In the genomic region with DNA sequence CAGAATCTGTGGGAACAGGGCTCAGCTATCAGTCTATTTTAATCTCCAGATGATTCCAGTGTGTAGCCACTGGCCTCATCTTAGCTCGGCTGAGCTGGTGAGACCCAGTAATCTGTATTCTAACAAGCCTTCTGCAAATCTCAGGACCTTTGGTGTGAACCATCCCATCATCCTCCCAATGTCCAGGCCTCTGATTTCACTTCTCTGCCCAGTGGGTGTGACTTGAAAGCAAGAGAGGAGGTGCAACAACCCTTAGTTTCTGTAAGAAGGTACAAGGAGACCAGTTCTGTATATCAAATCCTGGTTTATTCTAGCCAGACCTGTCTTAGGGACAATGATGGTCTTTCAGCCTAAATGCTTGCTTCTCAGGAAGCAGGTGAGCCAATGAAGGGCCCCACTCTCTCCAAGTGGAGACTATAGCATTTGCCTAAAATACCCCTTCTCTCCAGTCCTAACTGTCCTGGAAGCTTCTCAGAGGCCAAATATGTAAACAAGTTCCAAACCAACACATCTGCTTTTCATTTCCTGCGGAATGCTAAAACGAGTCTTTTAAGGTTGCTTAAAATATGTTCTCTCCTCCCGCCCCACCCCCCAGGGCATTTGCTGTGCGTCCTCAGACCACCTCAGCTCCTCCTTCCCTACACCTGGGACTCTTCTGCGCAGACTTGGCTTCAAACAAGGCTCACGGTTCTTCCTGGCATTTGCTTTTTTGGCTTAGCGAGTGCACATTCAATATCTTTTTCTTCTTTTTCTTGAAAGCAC, we compare ENCODE assay signal across 10 cellular contexts.
DNase-seq lines count a peak whose midpoint lies in the region; ATAC-seq and TF ChIP-seq lines count a peak whose summit lies in the region.
"Had no signal": no experiment of that assay in that cellular context is flagged by ENCODE, and none has a peak within 500 bp of the region (broad histone marks: within the 10 kb centered on the region; RNA-seq: fewer than 3 reads in every experiment).

No MANE protein-coding gene starts in this region.

- ATAC-seq in GM18511 (IDR thresholded peaks at IDR 0.05; ENCODE audit: unreplicated experiment): no peak
- ATAC-seq: HepG2 had no signal

- in situ Hi-C loops in mammary epithelial cell (cut with MboI; ENCODE audit: low sequenced_read_pairs in 2 of 2): no loop called here

- H3K79me2 ChIP-seq in ACC112 (ENCODE audit: control insufficient read depth, insufficient read depth, low read length, unreplicated experiment) (no peaks in the 10 kb centered on the region), mammary epithelial cell (ENCODE audit: insufficient read depth, low read length) (no peaks in the 10 kb centered on the region)

- peaks cover 35% of the 10 kb centered on the region for H3K4me1 ChIP-seq in ACC112 (ENCODE audit: control insufficient read depth, insufficient read depth, low read length, unreplicated experiment)
- peaks cover 20% of the 10 kb centered on the region for H3K4me1 ChIP-seq in mammary epithelial cell (ENCODE audit: insufficient read depth, low read length)

- H3K27me3 ChIP-seq in ACC112 (ENCODE audit: insufficient read depth, low read length) (no peaks in the 10 kb centered on the region), mammary epithelial cell (ENCODE audit: insufficient read depth, low read length) (no peaks in the 10 kb centered on the region)

- H2AFZ ChIP-seq in ACC112 (ENCODE audit: low read length, unreplicated experiment): peak overlapping the region; percentile 87
- H2AFZ ChIP-seq in mammary epithelial cell (ENCODE audit: low read depth, low read length): peak overlapping the region; percentile 29

- no peak overlapping the region for H3K27ac ChIP-seq in ACC112 (ENCODE audit: low read depth, low read length)
- no peak overlapping the region for H3K27ac ChIP-seq in mammary epithelial cell (ENCODE audit: insufficient read depth, low read depth, low read length)

- H3K9ac ChIP-seq in mammary epithelial cell (ENCODE audit: insufficient read depth, low read length): no peak overlapping the region

- H4K20me1 ChIP-seq in mammary epithelial cell (ENCODE audit: insufficient read depth, low read length): no peaks in the 10 kb centered on the region

- H3K4me3 Mint-ChIP-seq in HFFc6: peak overlapping the region; percentile 59
- H3K4me3 Mint-ChIP-seq: immature natural killer cell had no signal

- CTCF ChIA-PET in mammary epithelial cell (lab: Charles Lee; ENCODE audit: low non-redundant PET): no interaction called here

- no peaks in the 10 kb centered on the region for H3K9me3 ChIP-seq in mammary epithelial cell (replicated peaks; ENCODE audit: insufficient read depth, low read length)

- WGBS in mammary epithelial cell (ENCODE audit: low coverage, missing lambda C conversion rate): 37% methylated on average over 7 of the region's 8 CpGs

- peak overlapping the region; percentile 86 for H3K27ac Mint-ChIP-seq in HFFc6
- H3K27ac Mint-ChIP-seq: immature natural killer cell had no signal

- H3K4me2 ChIP-seq in mammary epithelial cell (ENCODE audit: insufficient read depth, low read depth, low read length): no peak overlapping the region

- no peaks in the 10 kb centered on the region for H3K36me3 Mint-ChIP-seq in HFFc6 (ENCODE audit: low read depth)
- H3K36me3 Mint-ChIP-seq: immature natural killer cell had no signal

- H3K9me3 Mint-ChIP-seq in HFFc6: no peaks in the 10 kb centered on the region
- H3K9me3 Mint-ChIP-seq: immature natural killer cell had no signal

- DNase-seq in HFFc6: peak; percentile 75
- no peak for DNase-seq in mammary epithelial cell
- peak; percentile 31 for DNase-seq in mucosa of gallbladder (ENCODE audit: low spot score)
- no peak for DNase-seq in NCI-H345 treated with DMSO at 0.1 percent for 48 hours (lab: John Stamatoyannopoulos, UW; ENCODE audit: unreplicated experiment)
- no peak for DNase-seq in COR-L47 (lab: John Stamatoyannopoulos, UW)
- DNase-seq in C1 segment of cervical spinal cord (lab: John Stamatoyannopoulos, UW): no peak
- DNase-seq: immature natural killer cell had no signal

- H3K4me1 Mint-ChIP-seq in HFFc6 (ENCODE audit: low read depth): peaks cover 75% of the 10 kb centered on the region

- dilution Hi-C loops in mammary epithelial cell (cut with HindIII; ENCODE audit: low sequenced_read_pairs): no loop called here

- H3K36me3 ChIP-seq in ACC112 (ENCODE audit: insufficient read depth, low read length) (no peaks in the 10 kb centered on the region), mammary epithelial cell (ENCODE audit: insufficient read depth, low read length) (no peaks in the 10 kb centered on the region)

- no TSS peak for BruUV-seq in mammary epithelial cell (replicated peaks; lab: Mats Ljungman, UMichigan)

- H3K4me3 ChIP-seq in ACC112 (ENCODE audit: low read depth, low read length) (peak overlapping the region; percentile 26; the same call in 1 of the 2 replicates), mammary epithelial cell (replicated peaks in 1 of 3; ENCODE audit: insufficient read depth in 1 of 3, low read depth in 2 of 3, low read length in 3 of 3) (no peak overlapping the region)

- no peak for TF ChIP-seq CTCF in HFFc6 (IDR thresholded peaks at IDR 0.05)
- no peak for TF ChIP-seq CTCF in mammary epithelial cell (conservative IDR thresholded peaks at IDR 0.05 in 1 of 2, IDR thresholded peaks at IDR 0.05 in 1 of 2; ENCODE audit: extremely low read depth in 1 of 2, insufficient read depth in 1 of 2, low read depth in 1 of 2, low read length in 2 of 2)

- no peaks in the 10 kb centered on the region; the same call in 1 of the 2 replicates for H3K27me3 Mint-ChIP-seq in HFFc6 (ENCODE audit: insufficient read depth)

- intact Hi-C loops in mammary epithelial cell (cut with micrococcal nuclease): no loop called here

Comparison
In these comparisons a context has a peak if more than half of its experiments do, and no peak if none do; other contexts are left out.
1. DNase-seq: peak in HFFc6 (single experiment) and mucosa of gallbladder (single experiment); none in mammary epithelial cell (single experiment), NCI-H345 treated with DMSO at 0.1 percent for 48 hours (single experiment), COR-L47 (single experiment) and C1 segment of cervical spinal cord (0 of 14).